22 cellular contexts compared by ENCODE assay signal in the genomic region with DNA sequence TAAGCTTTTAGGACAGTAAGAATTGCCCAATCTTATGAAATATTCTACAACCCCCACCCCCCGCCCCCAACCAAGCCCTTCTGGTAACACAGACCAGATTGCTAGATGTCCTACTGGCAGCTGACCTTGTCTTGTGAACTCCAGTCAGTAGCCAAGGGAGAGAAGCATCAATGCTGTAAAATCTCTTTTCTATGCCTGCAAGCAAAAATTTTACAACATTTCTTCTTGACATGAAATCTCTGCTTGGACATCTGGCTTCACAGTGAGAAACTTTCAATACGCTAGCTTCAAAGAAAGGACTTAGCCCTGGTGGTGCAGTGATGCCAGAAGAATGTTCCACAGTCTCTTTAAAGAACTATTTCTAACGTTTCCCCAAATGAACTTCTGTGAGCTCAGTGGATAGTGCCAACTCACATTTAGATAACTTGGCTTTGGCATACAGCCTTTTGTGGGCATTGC.
DNase-seq lines count a peak whose midpoint lies in the region; ATAC-seq and TF ChIP-seq lines count a peak whose summit lies in the region.
"Had no signal": no experiment of that assay in that cellular context is flagged by ENCODE, and none has a peak within 500 bp of the region (broad histone marks: within the 10 kb centered on the region; RNA-seq: fewer than 3 reads in every experiment).

No MANE protein-coding gene starts in this region.

- ATAC-seq in Right ventricle myocardium superior (ENCODE audit: poor library complexity), result peak; percentile 82
- ATAC-seq in WTC11, result no peak
- ATAC-seq: foreskin keratinocyte had no signal

- H3K27ac Mint-ChIP-seq in osteocyte (ENCODE audit: unreplicated experiment) (peak overlapping the region; percentile 91), WTC11 (no peak overlapping the region)

- H3K4me3 Mint-ChIP-seq in osteocyte (ENCODE audit: unreplicated experiment) (no peak overlapping the region), WTC11 (no peak overlapping the region)
- H3K4me3 Mint-ChIP-seq: central memory CD8-positive, alpha-beta T cell had no signal

- H3K36me3 Mint-ChIP-seq in osteocyte (ENCODE audit: unreplicated experiment) (peaks cover 8% of the 10 kb centered on the region), WTC11 (no peaks in the 10 kb centered on the region)

- H3K9me3 Mint-ChIP-seq in osteocyte (ENCODE audit: unreplicated experiment), result peaks cover 15% of the 10 kb centered on the region
- peaks cover 6% of the 10 kb centered on the region for H3K9me3 Mint-ChIP-seq in WTC11
- H3K9me3 Mint-ChIP-seq: central memory CD8-positive, alpha-beta T cell had no signal

- intact Hi-C loops in Right ventricle myocardium superior (cut with DNase I), result no loop called here
- intact Hi-C loops in cardiac septum (cut with DNase I), result no loop called here

- no peak for DNase-seq in Right ventricle myocardium superior
- no peak for DNase-seq in cardiac septum (ENCODE audit: low spot score)
- peak; percentile 44 for DNase-seq in fibroblast of the aortic adventitia (ENCODE audit: low read depth)
- no peak for DNase-seq in osteocyte (ENCODE audit: extremely low spot score, unreplicated experiment)
- no peak for DNase-seq in NCI-H510A (lab: John Stamatoyannopoulos, UW)
- no peak for DNase-seq in NCI-H524 treated with DMSO at 0.1 percent for 48 hours (lab: John Stamatoyannopoulos, UW)
- DNase-seq in WTC11 (ENCODE audit: low spot score), result no peak
- DNase-seq in NCI-H82 treated with DMSO at 0.1 percent for 48 hours (lab: John Stamatoyannopoulos, UW; ENCODE audit: unreplicated experiment), result no peak
- DNase-seq: 8988T; activated CD4-positive, CD25-positive, alpha-beta regulatory T cell treated with anti-CD3 and anti-CD28 coated beads, Interleukin-2, amount 50 U/mL, for 72 hours; DMS153; effector CD8-positive, alpha-beta T cell; foreskin keratinocyte; NCI-H1436 treated with DMSO at 0.1 percent for 48 hours; NCI-H774; nucleus accumbens; PC-9; stimulated activated CD4-positive, alpha-beta T cell treated with anti-CD3 and anti-CD28 coated beads, Interleukin-4, amount 100 ng/mL, for 1 hour; substantia nigra; T1000 had no signal

- TF ChIP-seq CTCF in fibroblast of the aortic adventitia (IDR thresholded peaks at IDR 0.05; ENCODE audit: insufficient read depth, low read length), result no peak
- peak; percentile 26 for TF ChIP-seq CTCF in osteocyte (IDR thresholded peaks at IDR 0.05)
- no peak for TF ChIP-seq CTCF in WTC11 (IDR thresholded peaks at IDR 0.05)

- H3K27me3 Mint-ChIP-seq in osteocyte (ENCODE audit: unreplicated experiment) (no peaks in the 10 kb centered on the region), WTC11 (ENCODE audit: low read depth) (no peaks in the 10 kb centered on the region)

- peaks cover 24% of the 10 kb centered on the region for H3K4me1 Mint-ChIP-seq in osteocyte (ENCODE audit: unreplicated experiment)
- no peaks in the 10 kb centered on the region for H3K4me1 Mint-ChIP-seq in WTC11
- H3K4me1 Mint-ChIP-seq: central memory CD8-positive, alpha-beta T cell had no signal

- POLR2A ChIA-PET in WTC11 (lab: Charles Lee), result no interaction called here

- no peak overlapping the region for H3K4me3 ChIP-seq in fibroblast of the aortic adventitia (ENCODE audit: low read depth, low read length)
- H3K4me3 ChIP-seq: PC-9, SK-N-MC had no signal

- CTCF ChIA-PET in WTC11 (lab: Charles Lee), result no interaction called here

TF ChIP-seq in WTC11, 78 proteins besides CTCF, POLR2A, EP300 and RAD21:
- no peak for TF ChIP-seq TCF7 (CRISPR knock-in tag; IDR thresholded peaks at IDR 0.05; ENCODE audit: low read depth)
- no peak for TF ChIP-seq RORB (CRISPR knock-in tag; IDR thresholded peaks at IDR 0.05)
- no peak for TF ChIP-seq ZNF416 (CRISPR knock-in tag; IDR thresholded peaks at IDR 0.05)
- TF ChIP-seq, protein P1, sequence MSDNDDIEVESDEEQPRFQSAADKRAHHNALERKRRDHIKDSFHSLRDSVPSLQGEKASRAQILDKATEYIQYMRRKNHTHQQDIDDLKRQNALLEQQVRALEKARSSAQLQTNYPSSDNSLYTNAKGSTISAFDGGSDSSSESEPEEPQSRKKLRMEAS (CRISPR knock-in tag; IDR thresholded peaks at IDR 0.05), result no peak
- TF ChIP-seq EMX1 (CRISPR knock-in tag; IDR thresholded peaks at IDR 0.05), result no peak
- no peak for TF ChIP-seq ZNF396 (CRISPR knock-in tag; IDR thresholded peaks at IDR 0.05; ENCODE audit: borderline replicate concordance)
- TF ChIP-seq MYBL2 (CRISPR knock-in tag; IDR thresholded peaks at IDR 0.05), result no peak
- TF ChIP-seq TEAD1 (CRISPR knock-in tag; IDR thresholded peaks at IDR 0.05), result no peak
- no peak for TF ChIP-seq SMAD4 (CRISPR knock-in tag; IDR thresholded peaks at IDR 0.05)
- TF ChIP-seq, protein P2, sequence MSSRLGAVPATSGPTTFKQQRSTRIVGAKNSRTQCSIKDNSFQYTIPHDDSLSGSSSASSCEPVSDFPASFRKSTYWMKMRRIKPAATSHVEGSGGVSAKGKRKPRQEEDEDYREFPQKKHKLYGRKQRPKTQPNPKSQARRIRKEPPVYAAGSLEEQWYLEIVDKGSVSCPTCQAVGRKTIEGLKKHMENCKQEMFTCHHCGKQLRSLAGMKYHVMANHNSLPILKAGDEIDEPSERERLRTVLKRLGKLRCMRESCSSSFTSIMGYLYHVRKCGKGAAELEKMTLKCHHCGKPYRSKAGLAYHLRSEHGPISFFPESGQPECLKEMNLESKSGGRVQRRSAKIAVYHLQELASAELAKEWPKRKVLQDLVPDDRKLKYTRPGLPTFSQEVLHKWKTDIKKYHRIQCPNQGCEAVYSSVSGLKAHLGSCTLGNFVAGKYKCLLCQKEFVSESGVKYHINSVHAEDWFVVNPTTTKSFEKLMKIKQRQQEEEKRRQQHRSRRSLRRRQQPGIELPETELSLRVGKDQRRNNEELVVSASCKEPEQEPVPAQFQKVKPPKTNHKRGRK (CRISPR knock-in tag; IDR thresholded peaks at IDR 0.05; ENCODE audit: borderline replicate concordance), result no peak
